ENCODE assay signal across 1 cellular context in genomic region chr11:75468534-75469340, GRCh38.
TF ChIP-seq lines count a peak whose summit lies in the region.

No MANE protein-coding gene starts in this region.

TF ChIP-seq in SK-N-SH, 30 proteins besides CTCF, POLR2A, EP300 and RAD21 (continued from another document):
- TF ChIP-seq USF2 (IDR thresholded peaks at IDR 0.05; ENCODE audit: borderline replicate concordance, low read depth, low read length) (no peak), IRF3 (IDR thresholded peaks at IDR 0.05; ENCODE audit: low read depth, low read length) (no peak), CHD2 (IDR thresholded peaks at IDR 0.05; ENCODE audit: low read length, partially characterized antibody) (no peak), SIN3A (IDR thresholded peaks at IDR 0.05; ENCODE audit: borderline replicate concordance, low read depth, low read length) (no peak), ZBTB33 (IDR thresholded peaks at IDR 0.05; ENCODE audit: borderline replicate concordance, low read depth) (no peak), POLR2AphosphoS5 (IDR thresholded peaks at IDR 0.05; ENCODE audit: low read depth, low read length) (no peak), GATA2 (CRISPR knock-in tag; IDR thresholded peaks at IDR 0.05) (no peak), FOXJ3 (CRISPR knock-in tag; IDR thresholded peaks at IDR 0.05) (no peak), TCF12 (IDR thresholded peaks at IDR 0.05) (no peak)
